ENCODE assay signal across 1 cellular context in the genomic region with DNA sequence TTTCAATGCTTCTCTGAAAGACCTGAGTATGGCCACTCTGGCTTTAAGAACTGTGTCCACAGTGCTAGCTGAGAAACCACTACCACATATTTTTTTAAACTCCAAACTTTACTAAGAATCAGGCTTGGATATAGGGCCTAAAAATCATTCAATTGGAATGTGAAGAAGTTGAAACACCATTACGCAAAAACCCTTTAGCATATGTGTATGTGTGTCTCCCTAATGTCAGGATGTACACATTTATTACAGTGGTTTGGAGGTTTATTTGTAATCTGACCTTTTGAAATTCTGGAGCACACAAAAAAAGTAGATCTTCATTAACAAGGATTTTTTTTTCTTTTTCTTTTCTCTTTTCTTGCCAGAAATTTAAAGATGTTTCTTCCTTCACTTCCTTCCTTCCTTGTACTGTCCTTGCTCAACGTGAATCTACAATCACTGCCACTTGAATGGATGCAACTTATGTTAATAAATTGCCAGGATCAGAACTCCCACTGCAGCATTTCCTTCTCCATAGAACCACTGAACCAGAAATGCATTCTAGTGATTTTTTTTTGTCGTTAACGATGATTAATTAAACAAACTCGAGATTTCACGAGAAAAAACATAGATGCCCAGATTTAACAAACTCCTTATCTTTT.
TF ChIP-seq lines count a peak whose summit lies in the region.

No MANE protein-coding gene starts in this region.

TF ChIP-seq in H1, 55 proteins besides CTCF, POLR2A, EP300 and RAD21:
- TF ChIP-seq TAF1 (IDR thresholded peaks at IDR 0.05; ENCODE audit: low read depth, low read length): no peak
- no peak for TF ChIP-seq RNF2 (IDR thresholded peaks at IDR 0.05; ENCODE audit: borderline replicate concordance, low read depth, low read length, missing control alignments, poor library complexity, severe bottlenecking)
- TF ChIP-seq, protein P1, sequence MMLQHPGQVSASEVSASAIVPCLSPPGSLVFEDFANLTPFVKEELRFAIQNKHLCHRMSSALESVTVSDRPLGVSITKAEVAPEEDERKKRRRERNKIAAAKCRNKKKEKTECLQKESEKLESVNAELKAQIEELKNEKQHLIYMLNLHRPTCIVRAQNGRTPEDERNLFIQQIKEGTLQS (IDR thresholded peaks at IDR 0.05; ENCODE audit: insufficient read depth, low read depth, low read length): no peak
- TF ChIP-seq TCF12 (IDR thresholded peaks at IDR 0.05; ENCODE audit: low read depth, low read length): no peak
- no peak for TF ChIP-seq KDM5A (IDR thresholded peaks at IDR 0.05; ENCODE audit: low read length)
- TF ChIP-seq, protein P2, sequence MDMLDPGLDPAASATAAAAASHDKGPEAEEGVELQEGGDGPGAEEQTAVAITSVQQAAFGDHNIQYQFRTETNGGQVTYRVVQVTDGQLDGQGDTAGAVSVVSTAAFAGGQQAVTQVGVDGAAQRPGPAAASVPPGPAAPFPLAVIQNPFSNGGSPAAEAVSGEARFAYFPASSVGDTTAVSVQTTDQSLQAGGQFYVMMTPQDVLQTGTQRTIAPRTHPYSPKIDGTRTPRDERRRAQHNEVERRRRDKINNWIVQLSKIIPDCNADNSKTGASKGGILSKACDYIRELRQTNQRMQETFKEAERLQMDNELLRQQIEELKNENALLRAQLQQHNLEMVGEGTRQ (IDR thresholded peaks at IDR 0.05; ENCODE audit: low read length): no peak
- no peak for TF ChIP-seq EGR1 (IDR thresholded peaks at IDR 0.05; ENCODE audit: borderline replicate concordance, low read depth, low read length)
- no peak for TF ChIP-seq ZNF274 (IDR thresholded peaks at IDR 0.05; ENCODE audit: borderline replicate concordance, extremely low read depth, low read length)
- TF ChIP-seq KDM4A (IDR thresholded peaks at IDR 0.05; ENCODE audit: low read depth, low read length, severe bottlenecking): no peak
- no peak for TF ChIP-seq JUN (IDR thresholded peaks at IDR 0.05; ENCODE audit: low read depth, low read length)
- TF ChIP-seq, protein P3, sequence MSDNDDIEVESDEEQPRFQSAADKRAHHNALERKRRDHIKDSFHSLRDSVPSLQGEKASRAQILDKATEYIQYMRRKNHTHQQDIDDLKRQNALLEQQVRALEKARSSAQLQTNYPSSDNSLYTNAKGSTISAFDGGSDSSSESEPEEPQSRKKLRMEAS (IDR thresholded peaks at IDR 0.05): no peak
- TF ChIP-seq PHF8 (conservative IDR thresholded peaks at IDR 0.05; ENCODE audit: low read depth, low read length): no peak
- TF ChIP-seq RFX5 (IDR thresholded peaks at IDR 0.05; ENCODE audit: borderline replicate concordance, low read depth, low read length): no peak
TF ChIP-seq in H1: peak in this region for 0.
